In the genomic region with DNA sequence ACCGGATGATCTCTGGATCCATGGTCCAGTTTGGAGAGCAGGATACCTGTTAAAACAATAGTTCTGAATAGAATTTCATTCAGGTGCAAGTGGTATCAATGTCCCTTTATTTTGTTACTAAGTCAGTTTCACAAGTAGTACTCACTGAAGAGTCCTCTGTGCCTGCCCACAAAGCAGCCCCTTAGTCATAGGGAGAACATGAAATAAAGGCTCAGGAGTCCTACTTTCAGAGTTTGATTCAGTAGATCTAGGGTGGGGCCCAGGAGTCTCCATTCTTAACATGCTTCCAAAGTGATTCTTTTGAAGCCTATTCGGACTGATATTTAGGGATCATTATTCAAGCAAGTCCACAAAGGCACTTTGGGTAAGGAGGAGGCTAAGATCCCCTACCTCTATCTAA, we compare ENCODE assay signal across 30 cellular contexts.
"Had no signal": no experiment of that assay in that cellular context is flagged by ENCODE, and none has a peak within 500 bp of the region (broad histone marks: within the 10 kb centered on the region; RNA-seq: fewer than 3 reads in every experiment).

No MANE protein-coding gene starts in this region.

- H3K4me1 Mint-ChIP-seq: central memory CD8-positive, alpha-beta T cell had no signal

- H3K9me3 Mint-ChIP-seq: activated CD8-positive, alpha-beta T cell treated with anti-CD3 and anti-CD28 coated beads for 36 hours; activated naive CD8-positive, alpha-beta T cell treated with anti-CD3 and anti-CD28 coated beads, Interleukin-2, amount 10 ng/mL, durations not matched to agents 7 days and 5 days; activated T-helper 1 cell treated with anti-CD3 and anti-CD28 coated beads, Interleukin-12 subunit alpha, Interleukin-12 subunit beta, Interleukin-2, Interleukin-4 antibody, amounts not matched to agents 30 ng/mL and 10 ng/mL and 1 ng/mL, durations not matched to agents 14 hours and 24 hours and 36 hours; central memory CD8-positive, alpha-beta T cell; T-cell had no signal

- H3K27ac Mint-ChIP-seq: activated CD8-positive, alpha-beta T cell treated with anti-CD3 and anti-CD28 coated beads for 36 hours; activated naive CD8-positive, alpha-beta T cell treated with anti-CD3 and anti-CD28 coated beads, Interleukin-2, amount 10 ng/mL, durations not matched to agents 7 days and 5 days; T-cell had no signal

- H3K27me3 ChIP-seq: ascending aorta, body of pancreas had no signal

- H3K4me1 ChIP-seq: ascending aorta, body of pancreas had no signal

- H3K4me3 Mint-ChIP-seq: activated CD8-positive, alpha-beta T cell treated with anti-CD3 and anti-CD28 coated beads for 36 hours; activated naive CD8-positive, alpha-beta T cell treated with anti-CD3 and anti-CD28 coated beads, Interleukin-2, amount 10 ng/mL, durations not matched to agents 7 days and 5 days; activated T-helper 1 cell treated with anti-CD3 and anti-CD28 coated beads, Interleukin-12 subunit alpha, Interleukin-12 subunit beta, Interleukin-2, Interleukin-4 antibody, amounts not matched to agents 30 ng/mL and 10 ng/mL and 1 ng/mL, durations not matched to agents 14 hours and 24 hours and 36 hours; central memory CD8-positive, alpha-beta T cell; T-cell had no signal

- H3K9me3 ChIP-seq: ascending aorta, body of pancreas had no signal

- H3K27me3 Mint-ChIP-seq: activated CD8-positive, alpha-beta T cell treated with anti-CD3 and anti-CD28 coated beads for 36 hours; activated naive CD8-positive, alpha-beta T cell treated with anti-CD3 and anti-CD28 coated beads, Interleukin-2, amount 10 ng/mL, durations not matched to agents 7 days and 5 days; central memory CD8-positive, alpha-beta T cell; T-cell had no signal

- ATAC-seq: activated CD8-positive, alpha-beta T cell treated with anti-CD3 and anti-CD28 coated beads for 36 hours; body of pancreas; K562; Panc1; Right ventricle myocardium inferior; T-cell had no signal

- DNase-seq: activated CD4-positive, CD25-positive, alpha-beta regulatory T cell; activated CD8-positive, alpha-beta memory T cell treated with anti-CD3 and anti-CD28 coated beads, Interleukin-2, amount 50 U/mL, for 4 hours; activated CD8-positive, alpha-beta T cell treated with anti-CD3 and anti-CD28 coated beads for 36 hours; activated effector memory CD4-positive, alpha-beta T cell treated with anti-CD3 and anti-CD28 coated beads, Interleukin-2, amount 50 U/mL, for 16 hours; activated naive CD4-positive, alpha-beta T cell treated with Interleukin-2 at 50 U/mL for 16 hours; activated naive CD8-positive, alpha-beta T cell treated with anti-CD3 and anti-CD28 coated beads, Interleukin-2, amount 10 ng/mL, durations not matched to agents 7 days and 5 days; amniotic stem cell; body of pancreas; Karpas-422; MM.1S; NCI-H1105; NCI-H1436; NCI-H1694 treated with DMSO at 0.1 percent for 48 hours; NCI-H2029 treated with DMSO at 0.1 percent for 48 hours; NCI-H345; NCI-H510A; NCI-H526 treated with DMSO at 0.1 percent for 48 hours; NCI-H82; OCI-M1; RPMI8226; T-cell; T1000 had no signal

- H3K4me3 ChIP-seq: ascending aorta, body of pancreas, K562, SK-N-MC had no signal

- H3K27ac ChIP-seq: ascending aorta, body of pancreas, SK-N-MC, VCaP had no signal
